ENCODE assay signal across 15 cellular contexts in genomic region chr17:48614904-48615211, GRCh38. TPM values are rescaled to one million over a fixed set of nuclear protein-coding genes. Genes with fewer than 3 reads are reported as not detected.
A peak's percentile ranks its signal among the peaks of the same experiment; 100 is the strongest.
DNase-seq lines count a peak whose midpoint lies in the region; ATAC-seq, FAIRE-seq and TF ChIP-seq lines count a peak whose summit lies in the region.
"Had no signal": no experiment of that assay in that cellular context is flagged by ENCODE, and none has a peak within 500 bp of the region (broad histone marks: within the 10 kb centered on the region; RNA-seq: fewer than 3 reads in every experiment).

No MANE protein-coding gene starts in this region.

- FAIRE-seq in frontal cortex (lab: Jason Lieb, UNC) = no peak

- no peaks in the 10 kb centered on the region for H3K36me3 Mint-ChIP-seq in activated naive CD8-positive, alpha-beta T cell treated with anti-CD3 and anti-CD28 coated beads for 36 hours

- H3K27ac ChIP-seq in left lung = no peak overlapping the region
- H3K27ac ChIP-seq: HL-60, SJSA1, WERI-Rb-1 had no signal

- no peaks in the 10 kb centered on the region for H3K9me3 Mint-ChIP-seq in activated naive CD8-positive, alpha-beta T cell treated with anti-CD3 and anti-CD28 coated beads for 36 hours

- H3K9me3 ChIP-seq in left lung = no peaks in the 10 kb centered on the region
- H3K9me3 ChIP-seq: SJSA1 had no signal

- no peak overlapping the region for H3K4me3 ChIP-seq in left lung
- H3K4me3 ChIP-seq: SJSA1 had no signal

- intact Hi-C loops in left lung (cut with DNase I) = no loop called here

- peaks cover 88 to 100% of the 10 kb centered on the region in 2 donors for H3K27me3 ChIP-seq in left lung

- peaks cover 55% of the 10 kb centered on the region for H3K4me1 Mint-ChIP-seq in activated naive CD8-positive, alpha-beta T cell treated with anti-CD3 and anti-CD28 coated beads for 36 hours

- TF ChIP-seq CTCF in left lung (IDR thresholded peaks at IDR 0.05) = no peak

- DNase-seq in A172 (ENCODE audit: low spot score) = peak; percentile 87
- DNase-seq in DMS114 treated with DMSO at 0.1 percent for 48 hours (lab: John Stamatoyannopoulos, UW; ENCODE audit: unreplicated experiment) = peak; percentile 34
- no peak for DNase-seq in activated naive CD8-positive, alpha-beta T cell treated with anti-CD3 and anti-CD28 coated beads for 36 hours
- peak; percentile 57 for DNase-seq in myocyte (ENCODE audit: low read depth)
- DNase-seq in frontal cortex (ENCODE audit: low spot score in 2 of 2) = no peak
- no peak for DNase-seq in SHP77 treated with DMSO at 0.1 percent for 48 hours (lab: John Stamatoyannopoulos, UW)
- no peak for DNase-seq in kidney glomerular epithelial cell (lab: John Stamatoyannopoulos, UW)
- DNase-seq in left lung = no peak
- DNase-seq: GDM1, NCI-H2107 had no signal

- no peaks in the 10 kb centered on the region for H3K36me3 ChIP-seq in left lung
- H3K36me3 ChIP-seq: SJSA1, WERI-Rb-1 had no signal

- no peak overlapping the region for H3K27ac Mint-ChIP-seq in activated naive CD8-positive, alpha-beta T cell treated with anti-CD3 and anti-CD28 coated beads for 36 hours

- peaks cover 92% of the 10 kb centered on the region for H3K27me3 Mint-ChIP-seq in activated naive CD8-positive, alpha-beta T cell treated with anti-CD3 and anti-CD28 coated beads for 36 hours

- no peak for ATAC-seq in left lung

- H3K4me1 ChIP-seq in left lung = peaks cover 0 to 55% of the 10 kb centered on the region in 2 donors

- peak overlapping the region; percentile 26 for H3K4me3 Mint-ChIP-seq in activated naive CD8-positive, alpha-beta T cell treated with anti-CD3 and anti-CD28 coated beads for 36 hours

RNA-seq across cellular contexts. Expression of gene HOXB8, which starts 0.2 kb away (rescaled TPM):
- total RNA-seq in A172 (2014; rRNA removed; shearing (Covaris generic)) = 34.8 and 56.0 TPM in 2 replicates
- total RNA-seq in activated naive CD8-positive, alpha-beta T cell treated with anti-CD3 and anti-CD28 coated beads for 36 hours = not detected
- total RNA-seq in myocyte (11.8 and 13.8 TPM in 2 replicates), frontal cortex (not detected), left lung (under 1 TPM; 0.32 to 0.39 TPM)
- polyA plus RNA-seq in myocyte (2012) = 8.9 TPM
- total RNA-seq: pulmonary artery endothelial cell, SJSA1 had no signal

RNA-seq across cellular contexts. Expression of gene HOXB7, which starts 4.0 kb away (rescaled TPM):
- 22.4 and 24.7 TPM in 2 replicates for total RNA-seq in A172 (2014; rRNA removed; shearing (Covaris generic))
- 1 to 10 TPM in 1 of 2 experiments, under 1 TPM in 1; 0.62 to 1.4 TPM for total RNA-seq in activated naive CD8-positive, alpha-beta T cell treated with anti-CD3 and anti-CD28 coated beads for 36 hours
- total RNA-seq in myocyte (27.8 and 30.4 TPM in 2 replicates), frontal cortex (not detected), left lung (1 to 10 TPM; 2.4 to 3.0 TPM)
- 26.7 TPM for polyA plus RNA-seq in myocyte (2012)

RNA-seq across cellular contexts. Expression of gene HOXB6, which starts 10.1 kb away (rescaled TPM):
- 40.2 and 58.7 TPM in 2 replicates for total RNA-seq in A172 (2014; rRNA removed; shearing (Covaris generic))
- not detected for total RNA-seq in activated naive CD8-positive, alpha-beta T cell treated with anti-CD3 and anti-CD28 coated beads for 36 hours
- total RNA-seq in myocyte (13.5 and 22.9 TPM in 2 replicates), frontal cortex (not detected), left lung (1 to 10 TPM; 5.1 to 6.7 TPM)
- 16.0 TPM for polyA plus RNA-seq in myocyte (2012)
- total RNA-seq: mononuclear cell had no signal

RNA-seq across cellular contexts. Expression of gene HOXB9, which starts 11.3 kb away (rescaled TPM):
- 6.2 and 8.3 TPM in 2 replicates for total RNA-seq in A172 (2014; rRNA removed; shearing (Covaris generic))
- total RNA-seq in activated naive CD8-positive, alpha-beta T cell treated with anti-CD3 and anti-CD28 coated beads for 36 hours = 1 to 10 TPM; 3.4 to 4.0 TPM
- total RNA-seq in myocyte = 4.9 and 6.6 TPM in 2 replicates
- 13.0 TPM for polyA plus RNA-seq in myocyte (2012)
- total RNA-seq in frontal cortex = not detected
- not detected for total RNA-seq in left lung
- total RNA-seq: mononuclear cell, pulmonary artery endothelial cell had no signal

RNA-seq across cellular contexts. Expression of gene HOXB5, which starts 21.3 kb away (rescaled TPM):
- total RNA-seq in A172 (2014; rRNA removed; shearing (Covaris generic)) = 2.0 and 2.4 TPM in 2 replicates
- total RNA-seq in activated naive CD8-positive, alpha-beta T cell treated with anti-CD3 and anti-CD28 coated beads for 36 hours = not detected
- total RNA-seq in myocyte = 0.42 and 0.80 TPM in 2 replicates
- polyA plus RNA-seq in myocyte (2012) = 3.4 TPM
- not detected for total RNA-seq in frontal cortex
- total RNA-seq in left lung = 1 to 10 TPM; 3.3 to 4.2 TPM
- total RNA-seq: mononuclear cell had no signal

Comparison
In these comparisons a context has a peak if more than half of its experiments do, and no peak if none do; other contexts are left out.
1. DNase-seq: peak in A172 (single experiment), DMS114 treated with DMSO at 0.1 percent for 48 hours (single experiment) and myocyte (single experiment); none in activated naive CD8-positive, alpha-beta T cell treated with anti-CD3 and anti-CD28 coated beads for 36 hours (single experiment), frontal cortex (0 of 2), SHP77 treated with DMSO at 0.1 percent for 48 hours (single experiment), kidney glomerular epithelial cell (single experiment) and left lung (0 of 2).